11 cellular contexts compared by ENCODE assay signal in the genomic region with DNA sequence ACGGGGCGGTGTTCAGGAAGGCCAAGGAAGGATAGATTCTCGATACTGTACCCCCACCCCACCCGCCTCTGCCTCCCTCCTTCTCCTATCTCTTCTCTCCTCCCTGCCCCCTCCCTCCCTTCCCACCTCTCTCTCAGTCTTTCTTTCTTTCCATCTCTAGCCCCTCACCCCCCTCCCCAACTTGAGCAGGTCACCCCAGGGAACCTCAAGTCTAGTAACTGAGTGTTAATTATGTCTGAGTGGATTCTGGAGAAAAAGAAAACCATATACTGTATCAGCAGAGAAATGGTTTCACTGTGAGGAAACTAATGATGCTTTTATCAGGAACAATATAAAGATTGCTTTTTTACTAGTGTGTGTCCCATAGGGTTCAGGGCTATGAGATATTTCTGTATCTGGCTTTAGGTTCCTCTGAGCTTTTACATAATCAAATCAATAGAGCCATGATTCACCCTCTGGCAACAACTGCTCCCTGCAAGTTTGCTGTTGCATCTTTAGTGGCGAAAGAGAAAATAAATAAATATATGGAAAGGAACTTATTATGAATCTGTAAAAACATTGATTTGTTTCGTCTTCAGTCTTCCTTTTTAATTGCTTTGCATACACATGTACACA.
DNase-seq lines count a peak whose midpoint lies in the region; ATAC-seq and TF ChIP-seq lines count a peak whose summit lies in the region.
"Had no signal": no experiment of that assay in that cellular context is flagged by ENCODE, and none has a peak within 500 bp of the region (broad histone marks: within the 10 kb centered on the region; RNA-seq: fewer than 3 reads in every experiment).

No MANE protein-coding gene starts in this region.

- ATAC-seq in PC-3, result no peak
- no peak for ATAC-seq in GM18867 (IDR thresholded peaks at IDR 0.05; ENCODE audit: unreplicated experiment)
- ATAC-seq: activated CD4-positive, CD25-positive, alpha-beta regulatory T cell treated with anti-CD3 and anti-CD28 coated beads, Interleukin-2, amount 50 U/mL, for 24 hours had no signal

- intact Hi-C loops in PC-3 (cut with micrococcal nuclease), result loop anchor here (5.0 kb wide), 2 partner anchors 130 to 225 kb away; no protein-coding TSS in a partner anchor

- no peak for TF ChIP-seq CTCF in PC-3 (conservative IDR thresholded peaks at IDR 0.05; ENCODE audit: low read depth, low read length)

- no peaks in the 10 kb centered on the region for H3K79me2 ChIP-seq in PC-3 (ENCODE audit: low read length)

- H3K4me1 ChIP-seq in PC-3 (ENCODE audit: insufficient read depth, low read length) (peaks cover 31% of the 10 kb centered on the region), rectal smooth muscle tissue (ENCODE audit: control insufficient read depth, insufficient read depth, low read length) (peaks cover 12% of the 10 kb centered on the region)

- H3K27me3 ChIP-seq in PC-3 (ENCODE audit: low read length) (no peaks in the 10 kb centered on the region), rectal smooth muscle tissue (ENCODE audit: control insufficient read depth, insufficient read depth, low read length) (no peaks in the 10 kb centered on the region)

- H3K4me3 ChIP-seq in PC-3 (ENCODE audit: low read length) (no peak overlapping the region), rectal smooth muscle tissue (ENCODE audit: low read length) (no peak overlapping the region)
- H3K4me3 ChIP-seq: cardiac muscle cell had no signal

- CTCF ChIA-PET in PC-3 (lab: Charles Lee), result no interaction called here

- BruUV-seq in PC-3 (replicated peaks; lab: Mats Ljungman, UMichigan), result no TSS peak

- H2AFZ ChIP-seq in PC-3 (ENCODE audit: low read length), result peak overlapping the region; percentile 73; the same call in 1 of the 2 replicates

- peak overlapping the region; percentile 60 for H3K4me2 ChIP-seq in PC-3 (ENCODE audit: low read length)

- no peaks in the 10 kb centered on the region for H3K9me2 ChIP-seq in PC-3 (replicated peaks; ENCODE audit: low read length)

- no peaks in the 10 kb centered on the region for H4K20me1 ChIP-seq in PC-3 (ENCODE audit: low read length)

- peak overlapping the region; percentile 72 for H3K9ac ChIP-seq in PC-3 (ENCODE audit: low read length)
- no peak overlapping the region for H3K9ac ChIP-seq in rectal smooth muscle tissue (ENCODE audit: low read length)

- H3K9me3 ChIP-seq in PC-3 (ENCODE audit: low read length), result no peaks in the 10 kb centered on the region

- POLR2A ChIA-PET in PC-3 (lab: Charles Lee; ENCODE audit: unreplicated experiment), result no interaction called here

- no peaks in the 10 kb centered on the region for H3F3A ChIP-seq in PC-3 (ENCODE audit: low read length, unreplicated experiment)

- peak overlapping the region; percentile 83 for H3K27ac ChIP-seq in PC-3 (ENCODE audit: low read length)
- peak overlapping the region; percentile 24 for H3K27ac ChIP-seq in rectal smooth muscle tissue (ENCODE audit: low read depth, low read length)
- H3K27ac ChIP-seq: cardiac muscle cell had no signal

- DNase-seq in ELR (ENCODE audit: low read depth) (peak; percentile 48), PC-3 (peak; percentile 45), fibroblast of gingiva (ENCODE audit: low read depth) (peak; percentile 25), hepatic stellate cell (ENCODE audit: low spot score) (no peak), DMS153 treated with DMSO at 0.1 percent for 48 hours (lab: John Stamatoyannopoulos, UW; ENCODE audit: unreplicated experiment) (no peak), SW 1271 (lab: John Stamatoyannopoulos, UW) (no peak)
- DNase-seq: NCI-H1417 treated with DMSO at 0.1 percent for 48 hours had no signal

- H3K36me3 ChIP-seq in PC-3 (ENCODE audit: low read depth, low read length) (no peaks in the 10 kb centered on the region), rectal smooth muscle tissue (ENCODE audit: control insufficient read depth, insufficient read depth, low read length) (no peaks in the 10 kb centered on the region)
- H3K36me3 ChIP-seq: cardiac muscle cell had no signal

Comparison
In these comparisons a context has a peak if more than half of its experiments do, and no peak if none do; other contexts are left out.
1. DNase-seq: peak in ELR (single experiment), PC-3 (single experiment) and fibroblast of gingiva (single experiment); none in hepatic stellate cell (single experiment), DMS153 treated with DMSO at 0.1 percent for 48 hours (single experiment) and SW 1271 (0 of 2).